Comparison of ENCODE assay signal across 7 cellular contexts in the genomic region with DNA sequence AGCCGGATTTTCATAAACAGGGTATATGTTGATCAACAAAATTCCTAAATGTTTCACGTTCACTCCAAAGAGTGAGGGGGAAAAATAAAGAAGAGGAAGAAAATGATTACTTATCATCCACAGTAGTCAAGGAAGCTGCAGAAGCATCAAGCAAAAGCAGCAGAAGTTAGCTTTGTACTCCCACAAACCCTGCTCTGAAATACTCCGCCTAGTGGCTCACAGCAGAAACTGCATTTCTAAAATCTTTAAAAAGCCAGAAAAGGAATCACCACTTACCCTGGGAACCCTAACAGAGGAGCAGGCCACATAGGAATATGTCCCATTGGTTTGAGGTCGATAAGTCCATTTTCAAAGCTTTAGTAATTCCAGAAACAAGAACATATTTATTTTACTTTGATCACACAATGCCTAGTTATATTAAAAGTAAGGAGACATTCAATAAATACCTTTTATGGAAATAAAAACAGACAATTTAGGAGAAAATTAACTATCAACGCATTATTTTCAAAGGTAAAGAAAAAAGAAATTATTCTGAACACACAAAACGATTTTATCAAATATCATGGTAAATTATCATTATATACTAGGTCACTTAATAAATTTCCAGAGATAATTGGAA.
DNase-seq lines count a peak whose midpoint lies in the region; ATAC-seq and TF ChIP-seq lines count a peak whose summit lies in the region.
"Not testable (repeated sequence)": the region's sequence is repeated elsewhere in the genome, so short reads cannot be mapped to it uniquely, and the experiment has no call there.

No MANE protein-coding gene starts in this region.

- H3K9ac ChIP-seq in KMS-11; liver (ENCODE audit: low read depth in 1 of 2, low read length in 2 of 2): not testable (repeated sequence)

- not testable (repeated sequence) for H3K79me2 ChIP-seq in KMS-11 (ENCODE audit: insufficient read depth, low read depth)

- not testable (repeated sequence) for H3K4me1 ChIP-seq in KMS-11 (ENCODE audit: low read depth, poor library complexity, severe bottlenecking); body of pancreas; liver (ENCODE audit: control insufficient read depth in 4 of 4, insufficient read depth in 4 of 4, low read length in 3 of 4)

- ATAC-seq in body of pancreas = not testable (repeated sequence)

- not testable (repeated sequence) for H3K4me2 ChIP-seq in KMS-11

- TF ChIP-seq CTCF in GM13977 (IDR thresholded peaks at IDR 0.05; ENCODE audit: extremely low read depth, insufficient read depth, missing control alignments) (peak; percentile 58), KMS-11 (conservative IDR thresholded peaks at IDR 0.05; ENCODE audit: low read depth, low read length) (peak; percentile 79), body of pancreas (IDR thresholded peaks at IDR 0.05) (peak in 4 of 7 experiments; percentile 14 to 37 (median 30)), fibroblast of pulmonary artery (IDR thresholded peaks at IDR 0.05; ENCODE audit: low read length, missing control alignments) (peak; percentile 46), liver (IDR thresholded peaks at IDR 0.05; ENCODE audit: low read depth, low read length, missing input control) (peak; percentile 44)

- H2AFZ ChIP-seq in KMS-11 (ENCODE audit: low read depth) = not testable (repeated sequence)

- 23 to 26% methylated on average over 6 of the region's 6 CpGs for WGBS in body of pancreas, 2 donors
- 28% methylated on average over 6 of the region's 6 CpGs for WGBS in liver

- peak; percentile 30 to 45 for TF ChIP-seq RAD21 in liver (IDR thresholded peaks at IDR 0.05)

- not testable (repeated sequence) for H3K36me3 ChIP-seq in KMS-11 (ENCODE audit: insufficient read depth); body of pancreas (replicated peaks in 1 of 2; ENCODE audit: insufficient read depth in 1 of 2, low read depth in 2 of 2); liver (ENCODE audit: control insufficient read depth in 4 of 4, insufficient read depth in 3 of 4, low read depth in 1 of 4, low read length in 3 of 4)

- H3K4me3 ChIP-seq in KMS-11 (IDR thresholded peaks at IDR 0.05; ENCODE audit: insufficient read depth, low read depth, low read length); body of pancreas; fibroblast of pulmonary artery (replicated peaks; ENCODE audit: low read depth, low read length); liver (ENCODE audit: low read depth in 1 of 3, low read length in 3 of 3): not testable (repeated sequence)

- H3K9me3 ChIP-seq in body of pancreas; liver (ENCODE audit: control insufficient read depth in 4 of 4, low read length in 3 of 4): not testable (repeated sequence)

- not testable (repeated sequence) for H3K27ac ChIP-seq in KMS-11; body of pancreas; liver (ENCODE audit: low read depth in 1 of 2, low read length in 2 of 2)

- TF ChIP-seq POLR2A in body of pancreas (IDR thresholded peaks at IDR 0.05) = not testable (repeated sequence)

- intact Hi-C loops in body of pancreas (cut with DNase I) = not testable (repeated sequence)

- DNase-seq in Caki2 (ENCODE audit: low read depth) (peak; percentile 12), RPMI8226 (peak; percentile 12)
- not testable (repeated sequence) for DNase-seq in GM13977 (ENCODE audit: low spot score); body of pancreas; fibroblast of pulmonary artery (ENCODE audit: low read depth)

- H4K20me1 ChIP-seq in KMS-11 (ENCODE audit: insufficient read depth) = not testable (repeated sequence)

- not testable (repeated sequence) for H3K27me3 ChIP-seq in KMS-11 (ENCODE audit: insufficient read depth, low read depth); body of pancreas; liver (ENCODE audit: control insufficient read depth in 4 of 4, insufficient read depth in 4 of 4, low read length in 3 of 4)

- in situ Hi-C loops in Caki2 (cut with HindIII; ENCODE audit: low pct_unique_long_range_greater_than_20kb, low sequenced_read_pairs); GM13977 (cut with MboI; ENCODE audit: low pct_unique_long_range_greater_than_20kb, low sequenced_read_pairs, unreplicated experiment): not testable (repeated sequence)
